17 cellular contexts compared by ENCODE assay signal in the genomic region with DNA sequence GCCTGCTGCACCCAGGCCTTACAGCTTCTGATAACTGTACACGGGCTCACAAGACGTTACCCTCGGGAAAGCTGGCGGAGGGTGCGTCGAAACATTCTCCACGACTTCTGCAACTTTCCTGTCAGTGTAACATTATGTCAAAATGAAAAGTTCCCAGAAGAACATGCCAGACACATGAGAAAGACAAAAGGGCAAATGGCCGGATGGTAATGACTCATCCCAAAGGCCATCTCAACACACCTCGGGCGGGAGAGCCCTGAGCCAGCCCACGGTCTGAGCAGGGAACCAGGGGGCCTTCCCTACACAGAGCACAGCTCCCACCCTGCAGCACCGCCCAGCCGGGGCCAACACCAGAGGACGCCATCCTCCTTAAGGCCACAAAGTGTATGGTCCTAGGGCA.
DNase-seq lines count a peak whose midpoint lies in the region; ATAC-seq, FAIRE-seq and TF ChIP-seq lines count a peak whose summit lies in the region.
"Had no signal": no experiment of that assay in that cellular context is flagged by ENCODE, and none has a peak within 500 bp of the region (broad histone marks: within the 10 kb centered on the region; RNA-seq: fewer than 3 reads in every experiment).

No MANE protein-coding gene starts in this region.

- no peak overlapping the region for H3K27ac ChIP-seq in CD4-positive, alpha-beta memory T cell (ENCODE audit: low read depth, low read length)
- H3K27ac ChIP-seq: hepatocyte, prostate gland, testis had no signal

- no peaks in the 10 kb centered on the region for H3K27me3 Mint-ChIP-seq in stimulated activated naive B cell treated with anti-CD40 and anti-IgM and Interleukin-4, amounts not matched to agents 10 μg/mL and 1 μg/mL and 100 μg/mL, for 72 hours
- no peaks in the 10 kb centered on the region for H3K27me3 Mint-ChIP-seq in CD4-positive, alpha-beta memory T cell
- H3K27me3 Mint-ChIP-seq: activated CD4-positive, alpha-beta T cell treated with anti-CD3 and anti-CD28 coated beads, Interleukin-2, amount 10 ng/mL, durations not matched to agents 7 days and 5 days had no signal

- ATAC-seq in stimulated activated naive B cell treated with anti-CD40 and anti-IgM and Interleukin-4, amounts not matched to agents 10 μg/mL and 1 μg/mL and 100 μg/mL, for 72 hours (replicated peaks) = no peak

- no peak overlapping the region for H3K27ac Mint-ChIP-seq in stimulated activated naive B cell treated with anti-CD40 and anti-IgM and Interleukin-4, amounts not matched to agents 10 μg/mL and 1 μg/mL and 100 μg/mL, for 72 hours
- no peak overlapping the region for H3K27ac Mint-ChIP-seq in CD4-positive, alpha-beta memory T cell
- H3K27ac Mint-ChIP-seq: activated CD4-positive, alpha-beta T cell treated with anti-CD3 and anti-CD28 coated beads, Interleukin-2, amount 10 ng/mL, durations not matched to agents 7 days and 5 days had no signal

- CTCF ChIA-PET in CD4-positive, alpha-beta memory T cell (lab: Charles Lee; ENCODE audit: partially characterized antibody) = interaction anchor here (1.3 kb wide), 1 partner anchor 15 kb away, joined by 4 read pairs; no protein-coding TSS in a partner anchor

- DNase-seq in A172 (ENCODE audit: low spot score) (peak; percentile 81), H54 (ENCODE audit: insufficient read length, low spot score) (peak; percentile 92), amniotic stem cell (lab: John Stamatoyannopoulos, UW) (peak; percentile 38), hepatic stellate cell (ENCODE audit: low spot score) (peak; percentile 91), NCI-H2171 treated with DMSO at 0.1 percent for 48 hours (lab: John Stamatoyannopoulos, UW) (no peak), NCI-H1105 treated with DMSO at 0.1 percent for 48 hours (lab: John Stamatoyannopoulos, UW) (no peak)
- DNase-seq in stimulated activated naive B cell treated with anti-CD40 and anti-IgM and Interleukin-4, amounts not matched to agents 10 μg/mL and 1 μg/mL and 100 μg/mL, for 72 hours = no peak
- DNase-seq in CD4-positive, alpha-beta memory T cell = no peak
- DNase-seq: activated CD4-positive, alpha-beta T cell treated with anti-CD3 and anti-CD28 coated beads, Interleukin-2, amount 10 ng/mL, durations not matched to agents 7 days and 5 days; AML-193; cortex of kidney; GDM1; NCI-H1436; NCI-H82; testis had no signal

- H3K4me3 Mint-ChIP-seq in stimulated activated naive B cell treated with anti-CD40 and anti-IgM and Interleukin-4, amounts not matched to agents 10 μg/mL and 1 μg/mL and 100 μg/mL, for 72 hours = no peak overlapping the region
- no peak overlapping the region for H3K4me3 Mint-ChIP-seq in CD4-positive, alpha-beta memory T cell
- H3K4me3 Mint-ChIP-seq: activated CD4-positive, alpha-beta T cell treated with anti-CD3 and anti-CD28 coated beads, Interleukin-2, amount 10 ng/mL, durations not matched to agents 7 days and 5 days had no signal

- no peak overlapping the region for H3K4me3 ChIP-seq in CD4-positive, alpha-beta memory T cell (ENCODE audit: low read length in 2 of 2)
- H3K4me3 ChIP-seq: hepatocyte, prostate gland, testis had no signal

- no peaks in the 10 kb centered on the region for H3K27me3 ChIP-seq in CD4-positive, alpha-beta memory T cell (ENCODE audit: insufficient read depth, low read length)
- H3K27me3 ChIP-seq: hepatocyte, testis had no signal

- intact Hi-C loops in CD4-positive, alpha-beta memory T cell (cut with micrococcal nuclease) = no loop called here

- H3K4me1 ChIP-seq in CD4-positive, alpha-beta memory T cell (ENCODE audit: insufficient read depth, low read length) = no peaks in the 10 kb centered on the region

- H3K9me3 ChIP-seq in CD4-positive, alpha-beta memory T cell (ENCODE audit: control insufficient read depth in 1 of 2, low read length in 2 of 2) = no peaks in the 10 kb centered on the region
- H3K9me3 ChIP-seq: prostate gland, testis had no signal

- H3K36me3 ChIP-seq in CD4-positive, alpha-beta memory T cell (ENCODE audit: insufficient read depth, low read length) = no peaks in the 10 kb centered on the region
- H3K36me3 ChIP-seq: prostate gland had no signal

- no peak for FAIRE-seq in H54 (lab: Jason Lieb, UNC)

- no peak for TF ChIP-seq POLR2A in H54 (IDR thresholded peaks at IDR 0.05; ENCODE audit: low read depth, low read length)

- peaks cover 0 to 11% of the 10 kb centered on the region in 2 donors for H3K9me3 Mint-ChIP-seq in stimulated activated naive B cell treated with anti-CD40 and anti-IgM and Interleukin-4, amounts not matched to agents 10 μg/mL and 1 μg/mL and 100 μg/mL, for 72 hours
- H3K9me3 Mint-ChIP-seq in CD4-positive, alpha-beta memory T cell = no peaks in the 10 kb centered on the region
- H3K9me3 Mint-ChIP-seq: activated CD4-positive, alpha-beta T cell treated with anti-CD3 and anti-CD28 coated beads, Interleukin-2, amount 10 ng/mL, durations not matched to agents 7 days and 5 days had no signal

- peaks cover 51 to 92% of the 10 kb centered on the region in 2 donors for H3K4me1 Mint-ChIP-seq in stimulated activated naive B cell treated with anti-CD40 and anti-IgM and Interleukin-4, amounts not matched to agents 10 μg/mL and 1 μg/mL and 100 μg/mL, for 72 hours
- peaks cover 10 to 25% (median 15%) of the 10 kb centered on the region in 4 donors for H3K4me1 Mint-ChIP-seq in CD4-positive, alpha-beta memory T cell

- POLR2A ChIA-PET in CD4-positive, alpha-beta memory T cell (lab: Charles Lee; ENCODE audit: partially characterized antibody) = no interaction called here

- H3K36me3 Mint-ChIP-seq in stimulated activated naive B cell treated with anti-CD40 and anti-IgM and Interleukin-4, amounts not matched to agents 10 μg/mL and 1 μg/mL and 100 μg/mL, for 72 hours = peaks cover 65 to 82% of the 10 kb centered on the region in 2 donors
- H3K36me3 Mint-ChIP-seq in CD4-positive, alpha-beta memory T cell = peaks cover 1 to 7% of the 10 kb centered on the region in 2 donors

Comparison
In these comparisons a context has a peak if more than half of its experiments do, and no peak if none do; other contexts are left out.
1. DNase-seq: peak in A172 (single experiment), H54 (single experiment), amniotic stem cell (single experiment) and hepatic stellate cell (single experiment); none in NCI-H2171 treated with DMSO at 0.1 percent for 48 hours (single experiment), stimulated activated naive B cell treated with anti-CD40 and anti-IgM and Interleukin-4, amounts not matched to agents 10 μg/mL and 1 μg/mL and 100 μg/mL, for 72 hours (single experiment), CD4-positive, alpha-beta memory T cell (0 of 5) and NCI-H1105 treated with DMSO at 0.1 percent for 48 hours (single experiment).